Comparison of ENCODE assay signal across 20 cellular contexts in genomic region chr4:8552024-8552423, GRCh38. TPM values are rescaled to one million over a fixed set of nuclear protein-coding genes. Genes with fewer than 3 reads are reported as not detected.
DNase-seq lines count a peak whose midpoint lies in the region; ATAC-seq and TF ChIP-seq lines count a peak whose summit lies in the region.
"Had no signal": no experiment of that assay in that cellular context is flagged by ENCODE, and none has a peak within 500 bp of the region (broad histone marks: within the 10 kb centered on the region; RNA-seq: fewer than 3 reads in every experiment).

No MANE protein-coding gene starts in this region.

- H3K18ac ChIP-seq in H9 (ENCODE audit: insufficient read length, low read depth, low read length), result no peak overlapping the region

- H3K23me2 ChIP-seq in H9 (ENCODE audit: insufficient read length, low read depth, low read length, poor library complexity, severe bottlenecking), result no peaks in the 10 kb centered on the region

- H3K27ac ChIP-seq in SK-N-SH (ENCODE audit: low read depth in 2 of 2, low read length in 1 of 2) (no peak overlapping the region), H9 (ENCODE audit: insufficient read length, low read depth, low read length) (no peak overlapping the region), upper lobe of right lung (no peak overlapping the region), brain microvascular endothelial cell (no peak overlapping the region)
- H3K27ac ChIP-seq: 22Rv1 had no signal

- H4K8ac ChIP-seq in H9 (replicated peaks; ENCODE audit: insufficient read length, low read depth, low read length), result no peak overlapping the region

- H3K9me3 ChIP-seq in SK-N-SH (no peaks in the 10 kb centered on the region), H9 (ENCODE audit: control insufficient read depth, low read depth, low read length) (no peaks in the 10 kb centered on the region), upper lobe of right lung (no peaks in the 10 kb centered on the region)

- H3K9ac ChIP-seq in SK-N-SH (no peak overlapping the region), H9 (ENCODE audit: extremely low read depth, insufficient read length, low read length) (no peak overlapping the region)

- H3K56ac ChIP-seq in H9 (ENCODE audit: insufficient read length, low read depth, low read length), result no peak overlapping the region

- H3K4me2 ChIP-seq in SK-N-SH (no peak overlapping the region), H9 (ENCODE audit: insufficient read depth, insufficient read length, low read length) (no peak overlapping the region)

- WGBS in SK-N-SH (ENCODE audit: low lambda C conversion rate), result 80% methylated on average over 3 of the region's 4 CpGs
- WGBS in H9 (ENCODE audit: extremely low coverage, insufficient read length, low lambda C conversion rate), result no CpG with 5 or more reads among the region's 4 CpGs

- H4K91ac ChIP-seq in H9 (ENCODE audit: insufficient read length, low read depth, low read length), result no peak overlapping the region

- in situ Hi-C loops in brain microvascular endothelial cell (cut with HindIII; ENCODE audit: low pct_ligation_motif_present, low sequenced_read_pairs), result no loop called here

- no peak overlapping the region for H2BK15ac ChIP-seq in H9 (ENCODE audit: low read depth, low read length)

- no peak overlapping the region for H3K4me3 Mint-ChIP-seq in H9
- H3K4me3 Mint-ChIP-seq: CD4-positive, alpha-beta memory T cell had no signal

- H3K4me3 ChIP-seq in SK-N-SH (ENCODE audit: low read depth in 2 of 2, low read length in 1 of 2) (no peak overlapping the region), upper lobe of right lung (no peak overlapping the region), brain microvascular endothelial cell (ENCODE audit: low read depth, low read length) (no peak overlapping the region)

- H3K4me1 Mint-ChIP-seq in H9, result peaks cover 23 to 33% of the 10 kb centered on the region in 2 experiments
- H3K4me1 Mint-ChIP-seq: CD4-positive, alpha-beta memory T cell had no signal

- no peak overlapping the region for H2BK12ac ChIP-seq in H9 (ENCODE audit: insufficient read length, low read depth, low read length)

- ATAC-seq in SK-N-SH treated with all-trans-retinoic acid at 6 μM for 48 hours (no peak), upper lobe of right lung (no peak)

- no peak for TF ChIP-seq RAD21 in SK-N-SH (IDR thresholded peaks at IDR 0.05; ENCODE audit: low read length)

- no peaks in the 10 kb centered on the region; a peak in 1 of 5 replicates for H3K9me3 Mint-ChIP-seq in H9
- H3K9me3 Mint-ChIP-seq: CD4-positive, alpha-beta memory T cell had no signal

- POLR2A ChIA-PET in SK-N-SH (lab: Yijun Ruan, JAX), result no interaction called here

- no peaks in the 10 kb centered on the region for H4K20me1 ChIP-seq in SK-N-SH (ENCODE audit: insufficient read depth)
- peaks cover 2% of the 10 kb centered on the region for H4K20me1 ChIP-seq in H9 (ENCODE audit: control insufficient read depth, insufficient read depth, insufficient read length)

- peak overlapping the region in 2 of 3 experiments; percentile 6 to 66; a peak in 1 of 7 replicates for H3K27ac Mint-ChIP-seq in H9
- H3K27ac Mint-ChIP-seq: CD4-positive, alpha-beta memory T cell had no signal

- H3K14ac ChIP-seq in H9 (ENCODE audit: insufficient read depth, low read length), result no peak overlapping the region

- H2BK20ac ChIP-seq in H9 (ENCODE audit: low read depth, low read length, poor library complexity, severe bottlenecking), result no peak overlapping the region

- no peaks in the 10 kb centered on the region; the same call in none of the 2 replicates for H3K27me3 Mint-ChIP-seq in H9 (ENCODE audit: low read depth)

- no peak overlapping the region for H2AK5ac ChIP-seq in H9 (ENCODE audit: insufficient read length, low read length)

- no peaks in the 10 kb centered on the region for H3K27me3 ChIP-seq in SK-N-SH (ENCODE audit: insufficient read depth)
- no peaks in the 10 kb centered on the region for H3K27me3 ChIP-seq in H9 (ENCODE audit: insufficient read depth, low read length)
- no peaks in the 10 kb centered on the region for H3K27me3 ChIP-seq in upper lobe of right lung
- H3K27me3 ChIP-seq in brain microvascular endothelial cell (replicated peaks), result no peaks in the 10 kb centered on the region

- no peak for TF ChIP-seq CTCF in SK-N-SH (IDR thresholded peaks at IDR 0.05)
- no peak for TF ChIP-seq CTCF in H9 (conservative IDR thresholded peaks at IDR 0.05)
- TF ChIP-seq CTCF in upper lobe of right lung (IDR thresholded peaks at IDR 0.05), result no peak
- no peak for TF ChIP-seq CTCF in brain microvascular endothelial cell (IDR thresholded peaks at IDR 0.05; ENCODE audit: low read depth, low read length, missing control alignments)

- no peaks in the 10 kb centered on the region for H3K36me3 Mint-ChIP-seq in H9 (ENCODE audit: insufficient read depth in 1 of 3, low read depth in 3 of 3)
- H3K36me3 Mint-ChIP-seq: CD4-positive, alpha-beta memory T cell had no signal

- intact Hi-C loops in upper lobe of right lung (cut with DNase I), result no loop called here

- TF ChIP-seq EP300 in SK-N-SH (IDR thresholded peaks at IDR 0.05; ENCODE audit: borderline replicate concordance in 1 of 2, low read depth in 1 of 2, low read length in 1 of 2), result no peak

- H3K79me1 ChIP-seq in H9 (ENCODE audit: insufficient read depth, low read depth, low read length, poor library complexity, severe bottlenecking), result no peaks in the 10 kb centered on the region

- no peak overlapping the region for H2BK5ac ChIP-seq in H9 (ENCODE audit: insufficient read length, low read length)

- H2AFZ ChIP-seq in SK-N-SH (ENCODE audit: low read depth), result no peak overlapping the region
- H2AFZ ChIP-seq in H9 (ENCODE audit: low read length), result no peak overlapping the region

- H3K79me2 ChIP-seq in SK-N-SH (ENCODE audit: insufficient read depth) (no peaks in the 10 kb centered on the region), H9 (ENCODE audit: insufficient read depth, low read length) (no peaks in the 10 kb centered on the region)

- H3K4me1 ChIP-seq in SK-N-SH (ENCODE audit: control insufficient read depth in 1 of 2, insufficient read depth in 2 of 2, low read depth in 1 of 2, low read length in 1 of 2) (no peaks in the 10 kb centered on the region), H9 (ENCODE audit: insufficient read depth, low read length) (no peaks in the 10 kb centered on the region), upper lobe of right lung (no peaks in the 10 kb centered on the region)

- H3K4ac ChIP-seq in H9 (ENCODE audit: low read depth, low read length), result no peak overlapping the region

- H3T11ph ChIP-seq in H9 (ENCODE audit: low read length), result no peak overlapping the region

- H3K23ac ChIP-seq in H9 (ENCODE audit: insufficient read length, low read depth, low read length), result no peak overlapping the region

- H3K9me2 ChIP-seq in SK-N-SH, result no peaks in the 10 kb centered on the region

- H3F3A ChIP-seq in SK-N-SH (replicated peaks; ENCODE audit: insufficient read depth), result no peaks in the 10 kb centered on the region

- DNase-seq in SK-N-SH (peak; percentile 3), H9 (no peak), mesenteric fat pad (ENCODE audit: low spot score) (peak; percentile 59), upper lobe of right lung (peak; percentile 27), midbrain (lab: John Stamatoyannopoulos, UW) (no peak), brain microvascular endothelial cell (no peak), NCI-H82 treated with DMSO at 0.1 percent for 48 hours (lab: John Stamatoyannopoulos, UW; ENCODE audit: unreplicated experiment) (no peak)
- DNase-seq: C1 segment of cervical spinal cord; Calu3; CD4-positive, alpha-beta memory T cell; COR-L47; DMS53; DMS79 treated with DMSO at 0.1 percent for 48 hours; GF-D8; GOT3; HCEC 1CT had no signal

- no peak overlapping the region for H4K5ac ChIP-seq in H9 (ENCODE audit: insufficient read length, low read depth, low read length)

- CTCF ChIA-PET in SK-N-SH (lab: Yijun Ruan, JAX), result interaction anchor here (1.1 kb wide), 1 partner anchor 26 kb away, joined by 3 read pairs; no protein-coding TSS in a partner anchor

- no peak overlapping the region for H2BK120ac ChIP-seq in H9 (ENCODE audit: low read depth, low read length, poor library complexity, severe bottlenecking)

- H3K36me3 ChIP-seq in SK-N-SH (replicated peaks in 1 of 2; ENCODE audit: control insufficient read depth in 1 of 2, insufficient read depth in 2 of 2, low read length in 1 of 2) (no peaks in the 10 kb centered on the region), upper lobe of right lung (no peaks in the 10 kb centered on the region), brain microvascular endothelial cell (replicated peaks) (no peaks in the 10 kb centered on the region)

TF ChIP-seq in SK-N-SH, 30 proteins besides CTCF, POLR2A, EP300 and RAD21 (continues in another document):
- TF ChIP-seq GABPA (IDR thresholded peaks at IDR 0.05; ENCODE audit: low read depth), result no peak
- no peak for TF ChIP-seq NRF1 (IDR thresholded peaks at IDR 0.05; ENCODE audit: low read depth, low read length)

TF ChIP-seq in SK-N-SH treated with all-trans-retinoic acid at 6 μM for 48 hours, 23 proteins besides CTCF, POLR2A, EP300 and RAD21:
- no peak for TF ChIP-seq RARB (CRISPR knock-in tag; IDR thresholded peaks at IDR 0.05)
- no peak for TF ChIP-seq ISL1 (CRISPR knock-in tag; IDR thresholded peaks at IDR 0.05)
- no peak for TF ChIP-seq PPARA (CRISPR knock-in tag; IDR thresholded peaks at IDR 0.05; ENCODE audit: borderline replicate concordance)
- TF ChIP-seq ESRRG (CRISPR knock-in tag; IDR thresholded peaks at IDR 0.05), result no peak
- TF ChIP-seq TOX (CRISPR knock-in tag; IDR thresholded peaks at IDR 0.05; ENCODE audit: borderline replicate concordance), result no peak

RNA-seq across cellular contexts. Expression of gene GPR78, which starts 28.2 kb away (rescaled TPM):
- not detected in 2 replicates for polyA plus RNA-seq in SK-N-SH (2012; rRNA removed)
- not detected in 2 replicates for polyA plus RNA-seq in SK-N-SH (2012; cell fraction: cytosol; rRNA removed)
- not detected in 2 replicates for polyA plus RNA-seq in SK-N-SH (2012; cell fraction: nucleus; rRNA removed)
- total RNA-seq in H9 (2021), result 3.1 and 3.4 TPM in 2 replicates
- total RNA-seq in mesenteric fat pad, result not detected
- total RNA-seq in upper lobe of right lung, result 0.23 TPM
- total RNA-seq: Calu3; CD4-positive, alpha-beta memory T cell; Daoy; G401 had no signal
- polyA plus RNA-seq: CD4-positive, alpha-beta memory T cell had no signal

RNA-seq across cellular contexts. Expression of gene CPZ, which starts 40.5 kb away (rescaled TPM):
- polyA plus RNA-seq in SK-N-SH (2012; rRNA removed), result not detected in 2 replicates
- polyA plus RNA-seq in SK-N-SH (2012; cell fraction: cytosol; rRNA removed), result not detected in 2 replicates
- polyA plus RNA-seq in SK-N-SH (2012; cell fraction: nucleus; rRNA removed), result not detected in 2 replicates
- 36.4 and 37.3 TPM in 2 replicates for total RNA-seq in H9 (2021)
- 9.7 TPM for total RNA-seq in mesenteric fat pad
- 6.7 TPM for total RNA-seq in upper lobe of right lung
- total RNA-seq: Calu3; CD4-positive, alpha-beta memory T cell; G401 had no signal
- polyA plus RNA-seq: CD4-positive, alpha-beta memory T cell had no signal

Comparison
In these comparisons a context has a peak if more than half of its experiments do, and no peak if none do; other contexts are left out.
1. DNase-seq: peak in SK-N-SH (single experiment), mesenteric fat pad (single experiment) and upper lobe of right lung (single experiment); none in H9 (single experiment), midbrain (single experiment), brain microvascular endothelial cell (single experiment) and NCI-H82 treated with DMSO at 0.1 percent for 48 hours (single experiment).